In the genomic region with DNA sequence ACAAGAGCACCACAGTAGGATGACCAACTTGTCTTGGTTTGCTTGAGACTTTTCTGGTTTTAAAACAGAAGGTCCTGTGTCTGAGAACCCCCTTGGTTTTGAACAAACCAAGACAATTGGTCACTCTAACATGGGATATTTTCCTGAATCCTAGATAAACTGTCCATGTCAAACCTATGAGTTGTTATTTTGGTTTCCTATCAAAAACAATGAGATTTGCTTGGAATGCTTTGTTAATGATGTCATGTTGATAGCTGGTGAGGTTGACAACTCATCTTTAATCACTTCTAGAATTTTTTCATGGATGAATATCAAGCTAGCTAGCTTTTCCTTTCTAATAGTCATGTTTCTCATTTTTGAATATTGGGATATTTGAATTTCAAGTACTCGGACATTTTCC, we compare ENCODE assay signal across 32 cellular contexts.
"Had no signal": no experiment of that assay in that cellular context is flagged by ENCODE, and none has a peak within 500 bp of the region (broad histone marks: within the 10 kb centered on the region; RNA-seq: fewer than 3 reads in every experiment).

No MANE protein-coding gene starts in this region.

- H3K27ac Mint-ChIP-seq: activated naive CD4-positive, alpha-beta T cell treated with anti-CD3 and anti-CD28 coated beads for 36 hours; activated naive CD8-positive, alpha-beta T cell treated with anti-CD3 and anti-CD28 coated beads for 36 hours; activated T-cell treated with anti-CD3 and anti-CD28 coated beads, Interleukin-2, amount 50 U/mL, for 72 hours; natural killer cell; neural progenitor cell; stimulated activated memory B cell treated with anti-CD40 and anti-IgM and Interleukin-4, amounts not matched to agents 10 μg/mL and 1 μg/mL and 100 μg/mL, for 72 hours; stimulated activated naive CD8-positive, alpha-beta T cell treated with anti-CD3 and anti-CD28 coated beads, Interleukin-15, amount 100 ng/mL, for 72 hours; T-helper 2 cell treated with Interferon-gamma antibody and Interleukin-4, amounts not matched to agents 5 μg/mL and 100 μg/mL, for 36 hours had no signal

- H3K4me3 ChIP-seq: adrenal gland, ascending aorta, heart left ventricle, left ventricle myocardium inferior, lung, neural progenitor cell, psoas muscle, smooth muscle cell, upper lobe of left lung, vagina had no signal

- FAIRE-seq: endometrium had no signal

- H3K36me3 ChIP-seq: adrenal gland, ascending aorta, heart left ventricle, left ventricle myocardium inferior, neural progenitor cell, upper lobe of left lung, vagina had no signal

- DNase-seq: activated CD4-positive, alpha-beta T cell treated with anti-CD3 and anti-CD28 coated beads for 4 hours; activated CD4-positive, alpha-beta T cell treated with anti-CD3 and anti-CD28 coated beads, Interleukin-2, amount 50 U/mL, for 4 hours; activated effector memory CD4-positive, alpha-beta T cell treated with anti-CD3 and anti-CD28 coated beads, Interleukin-2, amount 50 U/mL, for 16 hours; activated naive CD4-positive, alpha-beta T cell treated with anti-CD3 and anti-CD28 coated beads for 36 hours; activated naive CD8-positive, alpha-beta T cell treated with anti-CD3 and anti-CD28 coated beads for 36 hours; activated T-cell treated with anti-CD3 and anti-CD28 coated beads for 4 hours; activated T-cell treated with anti-CD3 and anti-CD28 coated beads, Interleukin-2, amount 50 U/mL, for 72 hours; adrenal gland; central memory CD4-positive, alpha-beta T cell; effector CD8-positive, alpha-beta T cell; erythroblast; heart left ventricle; left ventricle myocardium inferior; mesendoderm; natural killer cell; occipital lobe; psoas muscle; stimulated activated CD4-positive, alpha-beta T cell treated with anti-CD3 and anti-CD28 coated beads, Interleukin-1b, Interleukin-23, amount 100 ng/mL, for 48 hours; stimulated activated CD4-positive, alpha-beta T cell treated with anti-CD3 and anti-CD28 coated beads, Interleukin-4, amount 100 ng/mL, for 4 hours; stimulated activated CD8-positive, alpha-beta memory T cell treated with anti-CD3 and anti-CD28 coated beads, Interleukin-4, amount 100 ng/mL, for 48 hours; stimulated activated naive CD8-positive, alpha-beta T cell treated with anti-CD3 and anti-CD28 coated beads, Interleukin-15, amount 100 ng/mL, for 72 hours; substantia nigra; T-helper 1 cell; upper lobe of left lung had no signal

- H3K4me3 Mint-ChIP-seq: activated naive CD4-positive, alpha-beta T cell treated with anti-CD3 and anti-CD28 coated beads for 36 hours; activated naive CD8-positive, alpha-beta T cell treated with anti-CD3 and anti-CD28 coated beads for 36 hours; activated T-cell treated with anti-CD3 and anti-CD28 coated beads, Interleukin-2, amount 50 U/mL, for 72 hours; natural killer cell; neural progenitor cell; stimulated activated memory B cell treated with anti-CD40 and anti-IgM and Interleukin-4, amounts not matched to agents 10 μg/mL and 1 μg/mL and 100 μg/mL, for 72 hours; stimulated activated naive CD8-positive, alpha-beta T cell treated with anti-CD3 and anti-CD28 coated beads, Interleukin-15, amount 100 ng/mL, for 72 hours; T-helper 2 cell treated with Interferon-gamma antibody and Interleukin-4, amounts not matched to agents 5 μg/mL and 100 μg/mL, for 36 hours had no signal

- ATAC-seq: activated T-cell treated with anti-CD3 and anti-CD28 coated beads, Interleukin-2, amount 50 U/mL, for 72 hours; heart left ventricle; natural killer cell; psoas muscle; stimulated activated memory B cell treated with anti-CD40 and anti-IgM and Interleukin-4, amounts not matched to agents 10 μg/mL and 1 μg/mL and 100 μg/mL, for 72 hours; stimulated activated naive CD8-positive, alpha-beta T cell treated with anti-CD3 and anti-CD28 coated beads, Interleukin-15, amount 100 ng/mL, for 72 hours had no signal

- H3K9me3 Mint-ChIP-seq: activated naive CD8-positive, alpha-beta T cell treated with anti-CD3 and anti-CD28 coated beads for 36 hours; neural progenitor cell; stimulated activated memory B cell treated with anti-CD40 and anti-IgM and Interleukin-4, amounts not matched to agents 10 μg/mL and 1 μg/mL and 100 μg/mL, for 72 hours; stimulated activated naive CD8-positive, alpha-beta T cell treated with anti-CD3 and anti-CD28 coated beads, Interleukin-15, amount 100 ng/mL, for 72 hours; T-helper 2 cell treated with Interferon-gamma antibody and Interleukin-4, amounts not matched to agents 5 μg/mL and 100 μg/mL, for 36 hours had no signal

- H3K36me3 Mint-ChIP-seq: activated naive CD8-positive, alpha-beta T cell treated with anti-CD3 and anti-CD28 coated beads for 36 hours; natural killer cell; neural progenitor cell; stimulated activated memory B cell treated with anti-CD40 and anti-IgM and Interleukin-4, amounts not matched to agents 10 μg/mL and 1 μg/mL and 100 μg/mL, for 72 hours had no signal

- H3K27me3 ChIP-seq: adrenal gland, ascending aorta, heart left ventricle, neural progenitor cell, upper lobe of left lung, vagina had no signal

- H3K4me1 Mint-ChIP-seq: activated naive CD8-positive, alpha-beta T cell treated with anti-CD3 and anti-CD28 coated beads for 36 hours; natural killer cell; stimulated activated memory B cell treated with anti-CD40 and anti-IgM and Interleukin-4, amounts not matched to agents 10 μg/mL and 1 μg/mL and 100 μg/mL, for 72 hours; stimulated activated naive CD8-positive, alpha-beta T cell treated with anti-CD3 and anti-CD28 coated beads, Interleukin-15, amount 100 ng/mL, for 72 hours had no signal

- H3K27me3 Mint-ChIP-seq: activated naive CD8-positive, alpha-beta T cell treated with anti-CD3 and anti-CD28 coated beads for 36 hours; stimulated activated memory B cell treated with anti-CD40 and anti-IgM and Interleukin-4, amounts not matched to agents 10 μg/mL and 1 μg/mL and 100 μg/mL, for 72 hours; stimulated activated naive CD8-positive, alpha-beta T cell treated with anti-CD3 and anti-CD28 coated beads, Interleukin-15, amount 100 ng/mL, for 72 hours had no signal
